8 cellular contexts compared by ENCODE assay signal in the genomic region with DNA sequence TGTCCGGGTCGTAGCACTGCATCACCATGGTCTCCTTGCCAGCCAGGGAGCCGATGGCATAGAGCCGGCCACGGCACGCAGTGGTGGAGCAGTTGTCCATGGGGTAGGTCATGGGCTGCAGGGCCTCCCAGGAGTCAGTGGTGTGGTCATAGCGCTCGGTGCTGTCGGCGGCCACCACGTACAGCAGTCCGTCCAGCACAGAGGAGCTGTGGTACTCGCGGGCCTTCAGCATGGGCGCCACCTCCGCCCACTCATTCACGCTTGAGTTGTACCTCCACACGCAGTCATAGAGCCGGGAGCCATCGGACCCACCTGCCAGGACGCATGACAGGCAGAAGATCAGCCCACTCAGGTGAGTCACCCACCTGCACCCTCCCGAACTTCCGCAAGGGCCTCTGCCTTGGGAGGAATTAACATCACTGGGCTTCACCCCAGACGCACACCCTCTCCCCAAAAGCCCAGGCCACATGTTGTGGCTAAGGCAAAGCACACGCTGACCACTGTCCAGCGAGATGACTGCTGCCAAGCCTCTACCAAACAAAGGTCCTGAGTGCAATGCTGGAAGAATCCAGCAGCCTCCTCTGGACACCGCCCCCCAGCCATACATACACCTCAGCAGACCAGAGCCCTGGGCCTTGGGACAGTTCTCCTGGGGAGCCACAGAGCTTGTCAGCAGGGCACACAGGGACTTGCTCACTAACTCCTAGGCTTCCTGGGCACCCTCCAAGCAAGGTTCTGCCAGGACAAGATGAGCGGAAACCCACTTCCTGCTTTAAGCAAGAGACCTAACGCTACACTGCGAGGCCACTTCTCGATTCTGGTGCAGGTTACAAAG. TPM values are rescaled to one million over a fixed set of nuclear protein-coding genes. Genes with fewer than 3 reads are reported as not detected.
DNase-seq lines count a peak whose midpoint lies in the region; ATAC-seq and TF ChIP-seq lines count a peak whose summit lies in the region.

No MANE protein-coding gene starts in this region.

- H3K4me3 ChIP-seq in DOHH2 (ENCODE audit: low read length) (peak overlapping the region; percentile 59), brain microvascular endothelial cell (ENCODE audit: low read depth, low read length) (peak overlapping the region; percentile 30), tibial nerve (peak overlapping the region in 3 of 4 donors; percentile 95 to 97 (median 95))

- peaks cover 25% of the 10 kb centered on the region for H3K79me2 ChIP-seq in DOHH2 (ENCODE audit: control insufficient read depth, low read length)

- DNase-seq in T-helper 1 cell (peak in 3 of 5 donors; percentile 24 to 69 (median 40)), brain microvascular endothelial cell (no peak), myocyte (ENCODE audit: low read depth) (peak; percentile 57), tibial nerve (ENCODE audit: low spot score in 2 of 2) (no peak), NCI-H524 (lab: John Stamatoyannopoulos, UW) (no peak), DMS114 treated with DMSO at 0.1 percent for 48 hours (lab: John Stamatoyannopoulos, UW; ENCODE audit: unreplicated experiment) (no peak)

- ATAC-seq in GM21737 (IDR thresholded peaks at IDR 0.05; ENCODE audit: unreplicated experiment) = no peak

- no peak for TF ChIP-seq EP300 in tibial nerve (IDR thresholded peaks at IDR 0.05)

- H3F3A ChIP-seq in DOHH2 (ENCODE audit: control insufficient read depth, insufficient read depth) = peaks cover 13% of the 10 kb centered on the region

- peaks cover 10% of the 10 kb centered on the region; the same call in 1 of the 2 replicates for H4K20me1 ChIP-seq in DOHH2 (ENCODE audit: control insufficient read depth, insufficient read depth, low read depth, low read length)

- H3K9me3 ChIP-seq in DOHH2 (ENCODE audit: control insufficient read depth, insufficient read depth, low read length) (no peaks in the 10 kb centered on the region), tibial nerve (no peaks in the 10 kb centered on the region)

- no peak for TF ChIP-seq POLR2A in tibial nerve (IDR thresholded peaks at IDR 0.05)

- H3K27ac ChIP-seq in DOHH2 (ENCODE audit: low read depth, low read length) (no peak overlapping the region), brain microvascular endothelial cell (no peak overlapping the region), tibial nerve (peak overlapping the region; percentile 95 to 100 (median 98))

- H3K4me1 ChIP-seq in DOHH2 (ENCODE audit: control insufficient read depth, low read length) (peaks cover 45% of the 10 kb centered on the region), tibial nerve (peaks cover 0 to 65% (median 56%) of the 10 kb centered on the region in 4 donors)

- TF ChIP-seq CTCF in DOHH2 (IDR thresholded peaks at IDR 0.05; ENCODE audit: low read depth, low read length, poor library complexity, severe bottlenecking) = no peak
- TF ChIP-seq CTCF in brain microvascular endothelial cell (IDR thresholded peaks at IDR 0.05; ENCODE audit: low read depth, low read length, missing control alignments) = no peak
- TF ChIP-seq CTCF in tibial nerve (IDR thresholded peaks at IDR 0.05) = no peak

- WGBS in tibial nerve, 2 donors = 78 to 89% methylated on average over 20 to 25 of the region's 31 CpGs

- H3K36me3 ChIP-seq in DOHH2 (ENCODE audit: control insufficient read depth, low read length) (peaks cover 13% of the 10 kb centered on the region; the same call in 1 of the 2 replicates), brain microvascular endothelial cell (replicated peaks) (peaks cover 38% of the 10 kb centered on the region), tibial nerve (peaks cover 0 to 55% (median 32%) of the 10 kb centered on the region in 3 donors)

- no peaks in the 10 kb centered on the region for H3K9me2 ChIP-seq in DOHH2 (replicated peaks; ENCODE audit: control insufficient read depth, low read length)

- peaks cover 41% of the 10 kb centered on the region for H3K27me3 ChIP-seq in DOHH2 (ENCODE audit: control insufficient read depth, low read length)
- H3K27me3 ChIP-seq in brain microvascular endothelial cell (replicated peaks) = no peaks in the 10 kb centered on the region
- H3K27me3 ChIP-seq in tibial nerve = no peaks in the 10 kb centered on the region

- in situ Hi-C loops in brain microvascular endothelial cell (cut with HindIII; ENCODE audit: low pct_ligation_motif_present, low sequenced_read_pairs) = no loop called here

- H3K4me2 ChIP-seq in DOHH2 (ENCODE audit: low read length) = peak overlapping the region; percentile 93

RNA-seq across cellular contexts. Expression of gene KLHL21, which starts 3.3 kb away (rescaled TPM):
- 118 and 122 TPM in 2 replicates for total RNA-seq in myocyte
- 64.9 TPM for polyA plus RNA-seq in myocyte (2012)
- total RNA-seq in tibial nerve = 10 to 100 TPM; 59.4 to 79.2 (median 72.5) TPM

RNA-seq across cellular contexts. Expression of gene PHF13, which starts 14.2 kb away (rescaled TPM):
- total RNA-seq in myocyte (7.4 and 9.6 TPM in 2 replicates), tibial nerve (10 to 100 TPM; 12.9 to 17.7 (median 15.7) TPM)
- 14.3 TPM for polyA plus RNA-seq in myocyte (2012)

RNA-seq across cellular contexts. Expression of gene ZBTB48, which starts 19.6 kb away (rescaled TPM):
- 14.0 and 17.5 TPM in 2 replicates for total RNA-seq in myocyte
- 19.9 TPM for polyA plus RNA-seq in myocyte (2012)
- total RNA-seq in tibial nerve = 10 to 100 TPM; 27.5 to 41.1 (median 33.6) TPM

RNA-seq across cellular contexts. Expression of gene THAP3, which starts 25.3 kb away (rescaled TPM):
- total RNA-seq in myocyte = 31.1 and 33.0 TPM in 2 replicates
- polyA plus RNA-seq in myocyte (2012) = 19.3 TPM
- total RNA-seq in tibial nerve = 10 to 100 TPM; 35.0 to 39.8 (median 37.1) TPM

RNA-seq across cellular contexts. Expression of gene TAS1R1, which starts 44.3 kb away (rescaled TPM):
- 7.5 and 8.0 TPM in 2 replicates for total RNA-seq in myocyte
- 4.8 TPM for polyA plus RNA-seq in myocyte (2012)
- under 1 TPM in 2 of 4 donors, not detected in 2; 0.22 to 0.78 TPM for total RNA-seq in tibial nerve

Comparison
In these comparisons a context has a peak if more than half of its experiments do, and no peak if none do; other contexts are left out.
1. H3K27ac ChIP-seq: peak in tibial nerve (4 of 4); none in DOHH2 (single experiment) and brain microvascular endothelial cell (single experiment).
2. H3K4me3 ChIP-seq: peak in every context shown above with its lines; median percentile 95 in tibial nerve; 59 in DOHH2; 30 in brain microvascular endothelial cell.
3. DNase-seq: peak in T-helper 1 cell (3 of 5) and myocyte (single experiment); none in brain microvascular endothelial cell (single experiment), tibial nerve (0 of 2), NCI-H524 (0 of 2) and DMS114 treated with DMSO at 0.1 percent for 48 hours (single experiment).